In the genomic region with DNA sequence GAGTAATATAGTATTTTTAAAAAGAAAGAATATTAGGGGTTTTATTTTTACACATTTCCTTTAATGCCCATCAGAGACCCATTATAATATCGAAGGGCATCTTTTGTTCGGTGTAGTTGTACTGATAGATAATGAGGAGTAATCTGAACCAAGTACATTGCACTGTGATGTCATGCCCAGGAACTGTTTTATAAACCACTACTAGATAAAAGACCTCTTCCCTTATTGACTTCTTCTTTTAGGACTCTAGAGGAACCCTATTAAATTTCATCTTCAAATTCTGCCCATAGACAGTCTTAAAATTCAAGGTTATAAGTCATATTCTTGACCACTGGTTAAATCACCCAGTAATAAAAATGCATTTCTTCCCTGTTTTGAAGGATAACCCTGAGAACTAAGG, we compare ENCODE assay signal across 34 cellular contexts.
"Had no signal": no experiment of that assay in that cellular context is flagged by ENCODE, and none has a peak within 500 bp of the region (broad histone marks: within the 10 kb centered on the region; RNA-seq: fewer than 3 reads in every experiment).

No MANE protein-coding gene starts in this region.

- H3K27ac ChIP-seq: ascending aorta, cardiac muscle cell, colonic mucosa, Peyer's patch, SJSA1, WERI-Rb-1 had no signal

- H3K4me3 Mint-ChIP-seq: activated CD8-positive, alpha-beta T cell treated with anti-CD3 and anti-CD28 coated beads for 36 hours; activated naive CD4-positive, alpha-beta T cell treated with anti-CD3 and anti-CD28 coated beads, Interleukin-2, amount 50 U/mL, for 24 hours; activated naive CD8-positive, alpha-beta T cell treated with anti-CD3 and anti-CD28 coated beads, Interleukin-2, amount 10 ng/mL, durations not matched to agents 7 days and 5 days; activated T-cell treated with anti-CD3 and anti-CD28 coated beads, Interleukin-2, amount 50 U/mL, for 72 hours; activated T-helper 17 cell treated with anti-CD3 and anti-CD28 coated beads, Interleukin-2, amount 50 U/mL, for 72 hours; central memory CD8-positive, alpha-beta T cell had no signal

- DNase-seq: activated CD4-positive, alpha-beta T cell treated with anti-CD3 and anti-CD28 coated beads for 1 hour; activated CD4-positive, alpha-beta T cell treated with anti-CD3 and anti-CD28 coated beads for 48 hours; activated CD4-positive, CD25-positive, alpha-beta regulatory T cell; activated CD8-positive, alpha-beta T cell treated with anti-CD3 and anti-CD28 coated beads for 36 hours; activated gamma-delta T cell; activated naive CD4-positive, alpha-beta T cell treated with Interleukin-2 at 50 U/mL for 16 hours; activated naive CD8-positive, alpha-beta T cell treated with anti-CD3 and anti-CD28 coated beads, Interleukin-2, amount 10 ng/mL, durations not matched to agents 7 days and 5 days; activated T-cell treated with anti-CD3 and anti-CD28 coated beads, Interleukin-2, amount 50 U/mL, for 1 hour; activated T-cell treated with anti-CD3 and anti-CD28 coated beads, Interleukin-2, amount 50 U/mL, for 72 hours; amygdala; colonic mucosa; NCI-H1092; NCI-H1436 treated with DMSO at 0.1 percent for 48 hours; NCI-H1694 treated with DMSO at 0.1 percent for 48 hours; NCI-H2029; NCI-H345; NCI-H524 treated with DMSO at 0.1 percent for 48 hours; PC-3; Peyer's patch; RPMI8226; SHP77 treated with DMSO at 0.1 percent for 48 hours; SK-N-SH; SW 1271; T-helper 1 cell; T-helper 2 cell; T-helper 9 cell; WERI-Rb-1 had no signal

- H3K9me3 ChIP-seq: ascending aorta, colonic mucosa, Peyer's patch, SJSA1, SK-N-SH had no signal

- H3K4me1 Mint-ChIP-seq: activated naive CD4-positive, alpha-beta T cell treated with anti-CD3 and anti-CD28 coated beads, Interleukin-2, amount 50 U/mL, for 24 hours; activated naive CD8-positive, alpha-beta T cell treated with anti-CD3 and anti-CD28 coated beads, Interleukin-2, amount 10 ng/mL, durations not matched to agents 7 days and 5 days; activated T-helper 17 cell treated with anti-CD3 and anti-CD28 coated beads, Interleukin-2, amount 50 U/mL, for 72 hours; central memory CD8-positive, alpha-beta T cell had no signal

- H3K36me3 ChIP-seq: ascending aorta, cardiac muscle cell, colonic mucosa, Peyer's patch, SJSA1, WERI-Rb-1 had no signal

- ATAC-seq: activated CD8-positive, alpha-beta T cell treated with anti-CD3 and anti-CD28 coated beads for 36 hours; activated T-cell treated with anti-CD3 and anti-CD28 coated beads, Interleukin-2, amount 50 U/mL, for 72 hours; activated T-helper 17 cell treated with anti-CD3 and anti-CD28 coated beads, Interleukin-2, amount 50 U/mL, for 72 hours; K562; PC-3 had no signal

- H3K4me1 ChIP-seq: ascending aorta, colonic mucosa, SJSA1 had no signal

- H3K27me3 Mint-ChIP-seq: activated CD8-positive, alpha-beta T cell treated with anti-CD3 and anti-CD28 coated beads for 36 hours; activated naive CD4-positive, alpha-beta T cell treated with anti-CD3 and anti-CD28 coated beads, Interleukin-2, amount 50 U/mL, for 24 hours; activated naive CD8-positive, alpha-beta T cell treated with anti-CD3 and anti-CD28 coated beads, Interleukin-2, amount 10 ng/mL, durations not matched to agents 7 days and 5 days; central memory CD8-positive, alpha-beta T cell had no signal

- H3K27ac Mint-ChIP-seq: activated CD8-positive, alpha-beta T cell treated with anti-CD3 and anti-CD28 coated beads for 36 hours; activated naive CD4-positive, alpha-beta T cell treated with anti-CD3 and anti-CD28 coated beads, Interleukin-2, amount 50 U/mL, for 24 hours; activated naive CD8-positive, alpha-beta T cell treated with anti-CD3 and anti-CD28 coated beads, Interleukin-2, amount 10 ng/mL, durations not matched to agents 7 days and 5 days; activated T-cell treated with anti-CD3 and anti-CD28 coated beads, Interleukin-2, amount 50 U/mL, for 72 hours; activated T-helper 17 cell treated with anti-CD3 and anti-CD28 coated beads, Interleukin-2, amount 50 U/mL, for 72 hours had no signal

- H3K4me3 ChIP-seq: ascending aorta, cardiac muscle cell, colonic mucosa, K562, Peyer's patch, SJSA1 had no signal

- H3K9me3 Mint-ChIP-seq: activated naive CD4-positive, alpha-beta T cell treated with anti-CD3 and anti-CD28 coated beads, Interleukin-2, amount 50 U/mL, for 24 hours; central memory CD8-positive, alpha-beta T cell had no signal

- H3K27me3 ChIP-seq: ascending aorta, cardiac muscle cell, colonic mucosa, Peyer's patch, SJSA1 had no signal
